34 cellular contexts compared by ENCODE assay signal in the genomic region with DNA sequence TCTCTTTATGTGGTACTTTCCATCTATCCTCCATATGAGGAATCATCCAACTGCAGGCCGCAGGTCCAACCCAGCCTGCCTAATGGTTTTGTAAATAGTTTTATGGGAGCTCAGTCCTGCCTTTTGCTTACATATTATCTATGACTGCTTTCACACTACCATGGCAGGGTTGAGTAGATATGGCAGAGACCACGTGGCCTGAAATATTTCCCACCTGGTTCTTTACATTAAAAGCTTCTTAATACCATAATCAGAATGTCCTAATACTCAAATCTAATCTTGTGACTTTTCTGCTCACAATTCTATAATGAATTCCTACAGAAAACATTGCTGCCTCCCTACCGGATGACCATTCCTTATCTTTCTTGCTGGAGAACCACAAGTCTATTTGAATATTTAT.
"Had no signal": no experiment of that assay in that cellular context is flagged by ENCODE, and none has a peak within 500 bp of the region (broad histone marks: within the 10 kb centered on the region; RNA-seq: fewer than 3 reads in every experiment).

No MANE protein-coding gene starts in this region.

- DNase-seq: Karpas-422, Kasumi-1, MG63, MM.1S, MV-4-11, NCI-H1048, NCI-H1092, NCI-H1092 treated with DMSO at 0.1 percent for 48 hours, NCI-H1105, NCI-H1105 treated with DMSO at 0.1 percent for 48 hours, NCI-H1417, NCI-H1417 treated with DMSO at 0.1 percent for 48 hours, NCI-H1436, NCI-H1436 treated with DMSO at 0.1 percent for 48 hours, NCI-H146, NCI-H1694, NCI-H1694 treated with DMSO at 0.1 percent for 48 hours, NCI-H187, NCI-H187 treated with DMSO at 0.1 percent for 48 hours, NCI-H1930, NCI-H2029, NCI-H2029 treated with DMSO at 0.1 percent for 48 hours, NCI-H2081, NCI-H2081 treated with DMSO at 0.1 percent for 48 hours, NCI-H2107, NCI-H2171, NCI-H2171 treated with DMSO at 0.1 percent for 48 hours, NCI-H2227 treated with DMSO at 0.1 percent for 48 hours, NCI-H226, NCI-H345, NCI-H446, NCI-H446 treated with DMSO at 0.1 percent for 48 hours, NCI-H510A, NCI-H510A treated with DMSO at 0.1 percent for 48 hours had no signal

- H3K27me3 ChIP-seq: MG63 had no signal

- H3K4me3 ChIP-seq: MG63 had no signal

- H3K36me3 ChIP-seq: MG63 had no signal

- H3K9me3 ChIP-seq: MG63 had no signal
